In genomic region chrX:50158616-50159015, GRCh38 we compare ENCODE assay signal across 2 cellular contexts.
TF ChIP-seq lines count a peak whose summit lies in the region.

No MANE protein-coding gene starts in this region.

TF ChIP-seq in HEK293T, 16 proteins besides CTCF, POLR2A, EP300 and RAD21:
- TF ChIP-seq PKNOX1 (IDR thresholded peaks at IDR 0.05) (0 out of 2 replicates have a peak, but pooled peaks have one; percentile 38), ZNF384 (IDR thresholded peaks at IDR 0.05) (no peak)

TF ChIP-seq in K562, 482 proteins besides CTCF, POLR2A, EP300 and RAD21 (continued from another document):
- TF ChIP-seq ATF6 (CRISPR knock-in tag; IDR thresholded peaks at IDR 0.05): no peak
- TF ChIP-seq MAFK (IDR thresholded peaks at IDR 0.05; ENCODE audit: low read length): peak; percentile 73
- TF ChIP-seq STAT5A (IDR thresholded peaks at IDR 0.05; ENCODE audit: borderline replicate concordance, low read length): no peak
- TF ChIP-seq ZBTB34 (CRISPR knock-in tag; IDR thresholded peaks at IDR 0.05): no peak
- TF ChIP-seq THAP12 (CRISPR knock-in tag; IDR thresholded peaks at IDR 0.05): no peak
- no peak for TF ChIP-seq ZNF445 (CRISPR knock-in tag; IDR thresholded peaks at IDR 0.05; ENCODE audit: low read depth)
- TF ChIP-seq C11orf30 (IDR thresholded peaks at IDR 0.05; ENCODE audit: low read depth): peak; percentile 67; the same call in 1 of the 2 replicates
- TF ChIP-seq ZNF586 (CRISPR knock-in tag; conservative IDR thresholded peaks at IDR 0.05): no peak
- no peak for TF ChIP-seq NR2C1 (IDR thresholded peaks at IDR 0.05)
- no peak for TF ChIP-seq NR2C1 (tag; IDR thresholded peaks at IDR 0.05)
- no peak for TF ChIP-seq ZNF311 (CRISPR knock-in tag; IDR thresholded peaks at IDR 0.05)
- peak; percentile 74 for TF ChIP-seq MAFF (IDR thresholded peaks at IDR 0.05; ENCODE audit: low read length)
- peak; percentile 80 for TF ChIP-seq ZNF316 (IDR thresholded peaks at IDR 0.05)
- TF ChIP-seq ZNF551 (CRISPR knock-in tag; IDR thresholded peaks at IDR 0.05): no peak
- no peak for TF ChIP-seq FOXA3 (CRISPR knock-in tag; conservative IDR thresholded peaks at IDR 0.05 in 1 of 2, IDR thresholded peaks at IDR 0.05 in 1 of 2)
- no peak for TF ChIP-seq EZH2 (IDR thresholded peaks at IDR 0.05; ENCODE audit: borderline replicate concordance, low read depth, low read length)
- TF ChIP-seq SMARCC2 (IDR thresholded peaks at IDR 0.05; ENCODE audit: low read depth): no peak
- TF ChIP-seq MAX (CRISPR knock-in tag; IDR thresholded peaks at IDR 0.05): no peak
- TF ChIP-seq RUNX1 (IDR thresholded peaks at IDR 0.05; ENCODE audit: low read depth): no peak
- TF ChIP-seq E2F8 (IDR thresholded peaks at IDR 0.05; ENCODE audit: low read depth, partially characterized antibody): no peak
- TF ChIP-seq JUNB (CRISPR knock-in tag; conservative IDR thresholded peaks at IDR 0.05): no peak
- no peak for TF ChIP-seq PTTG1 (tag; IDR thresholded peaks at IDR 0.05; ENCODE audit: low read depth)
- no peak for TF ChIP-seq TARDBP (IDR thresholded peaks at IDR 0.05)
- no peak for TF ChIP-seq TRIM28 (IDR thresholded peaks at IDR 0.05)
- no peak for TF ChIP-seq SIN3A (IDR thresholded peaks at IDR 0.05; ENCODE audit: borderline replicate concordance in 2 of 2, control insufficient read depth in 1 of 2, low read depth in 2 of 2, low read length in 2 of 2)
- no peak for TF ChIP-seq ZFP30 (CRISPR knock-in tag; IDR thresholded peaks at IDR 0.05; ENCODE audit: borderline replicate concordance)
- TF ChIP-seq TBP (optimal IDR thresholded peaks at IDR 0.05; ENCODE audit: low read depth, low read length): no peak
- no peak for TF ChIP-seq ZNF224 (CRISPR knock-in tag; IDR thresholded peaks at IDR 0.05)
- no peak for TF ChIP-seq PTRF (tag; IDR thresholded peaks at IDR 0.05)
- no peak for TF ChIP-seq MITF (IDR thresholded peaks at IDR 0.05)
- TF ChIP-seq PHB (CRISPR knock-in tag; IDR thresholded peaks at IDR 0.05): no peak
- no peak for TF ChIP-seq SETDB1 (IDR thresholded peaks at IDR 0.05; ENCODE audit: low read length)
- no peak for TF ChIP-seq ZNF644 (tag; IDR thresholded peaks at IDR 0.05; ENCODE audit: low read depth)
- peak; percentile 26; the same call in 1 of the 2 replicates for TF ChIP-seq PKNOX1 (IDR thresholded peaks at IDR 0.05)
- no peak for TF ChIP-seq ZC3H4 (CRISPR knock-in tag; IDR thresholded peaks at IDR 0.05; ENCODE audit: borderline replicate concordance)
- TF ChIP-seq PCBP2 (IDR thresholded peaks at IDR 0.05; ENCODE audit: low read depth, low read length, poor library complexity, severe bottlenecking): no peak
- TF ChIP-seq PREB (CRISPR knock-in tag; IDR thresholded peaks at IDR 0.05): no peak
- no peak for TF ChIP-seq U2AF2 (optimal IDR thresholded peaks at IDR 0.05; ENCODE audit: low read depth, low read length)
- TF ChIP-seq ZBTB43 (CRISPR knock-in tag; IDR thresholded peaks at IDR 0.05): no peak
- no peak for TF ChIP-seq POLR2B (IDR thresholded peaks at IDR 0.05; ENCODE audit: low read depth, partially characterized antibody)
- no peak for TF ChIP-seq BRF1 (IDR thresholded peaks at IDR 0.05; ENCODE audit: borderline replicate concordance, extremely low read depth, insufficient read length)
- TF ChIP-seq MAFG (tag; conservative IDR thresholded peaks at IDR 0.05): peak; percentile 54; the same call in 1 of the 2 replicates
- no peak for TF ChIP-seq RBM15 (IDR thresholded peaks at IDR 0.05; ENCODE audit: insufficient read depth, low read length)
- no peak for TF ChIP-seq GATAD2B (IDR thresholded peaks at IDR 0.05; ENCODE audit: borderline replicate concordance)
- TF ChIP-seq ZNF668 (CRISPR knock-in tag; IDR thresholded peaks at IDR 0.05): no peak
- TF ChIP-seq RBBP5 (IDR thresholded peaks at IDR 0.05; ENCODE audit: borderline replicate concordance, insufficient read depth, low read length, poor library complexity, severe bottlenecking): no peak
- no peak for TF ChIP-seq THRB (CRISPR knock-in tag; conservative IDR thresholded peaks at IDR 0.05)
- no peak for TF ChIP-seq GTF2B (IDR thresholded peaks at IDR 0.05; ENCODE audit: extremely low read depth, insufficient read length)
- no peak for TF ChIP-seq TGIF2 (CRISPR knock-in tag; IDR thresholded peaks at IDR 0.05)
- TF ChIP-seq ILF3 (IDR thresholded peaks at IDR 0.05; ENCODE audit: borderline replicate concordance): no peak
- no peak for TF ChIP-seq ZNF217 (CRISPR knock-in tag; IDR thresholded peaks at IDR 0.05)
- no peak for TF ChIP-seq FOXA1 (IDR thresholded peaks at IDR 0.05; ENCODE audit: borderline replicate concordance)
TF ChIP-seq in K562: peak in this region for 7.
